8 cellular contexts compared by ENCODE assay signal in the genomic region with DNA sequence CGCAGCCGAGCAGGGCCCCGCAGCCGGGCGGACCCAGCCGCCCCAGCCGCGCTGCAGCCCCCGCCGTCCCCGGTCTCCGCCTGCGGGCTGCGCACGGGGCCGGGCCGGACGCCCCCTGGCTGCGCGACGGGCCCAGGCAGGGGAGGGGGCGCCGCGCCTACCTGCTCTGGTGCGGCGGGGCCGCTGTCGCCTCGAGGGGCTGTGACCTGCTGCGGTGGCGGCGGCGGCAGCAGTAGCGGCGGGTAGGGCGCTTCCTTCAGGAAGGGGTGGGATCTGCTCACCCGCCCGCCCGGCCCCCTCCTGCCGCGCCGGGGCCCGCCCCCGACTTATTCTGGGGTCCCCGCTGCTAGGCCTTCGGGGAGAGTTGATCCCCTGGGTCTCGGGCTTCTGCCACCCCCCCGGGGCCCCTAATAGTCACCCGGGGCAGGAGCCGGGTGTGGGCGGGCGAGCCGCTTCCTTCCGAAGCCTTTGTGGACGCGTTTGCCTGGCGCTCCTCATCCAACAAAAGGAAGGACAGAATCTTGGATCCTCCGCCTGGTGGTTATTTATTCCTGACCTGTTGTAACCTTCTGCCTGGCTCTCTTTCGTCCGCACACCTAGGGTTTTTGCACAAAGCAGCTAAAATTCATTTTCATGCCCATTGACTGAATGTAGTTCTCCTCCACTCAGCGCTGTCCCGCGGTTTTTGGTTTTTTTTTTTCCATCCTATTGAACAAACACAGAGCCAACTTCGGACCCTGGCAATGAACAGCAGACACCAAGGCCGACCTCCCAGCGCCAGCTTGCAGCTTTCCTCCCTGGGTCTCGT. TPM values are rescaled to one million over a fixed set of nuclear protein-coding genes. Genes with fewer than 3 reads are reported as not detected.
DNase-seq lines count a peak whose midpoint lies in the region; ATAC-seq, FAIRE-seq and TF ChIP-seq lines count a peak whose summit lies in the region.

A gene (minus strand): TSS at position 244 of the 808 bp plus-strand sequence. CDS start 57,331 bp downstream, outside the sequence.

- H3K4me3 ChIP-seq in SK-N-MC: peak within 1 kb of the TSS; percentile 73
- H3K4me3 ChIP-seq in endothelial cell of umbilical vein (replicated peaks in 1 of 3; ENCODE audit: insufficient read depth in 1 of 3, low read depth in 1 of 3, low read length in 3 of 3): peak within 1 kb of the TSS; percentile 58 to 81 (median 75)
- peak within 1 kb of the TSS; percentile 50 to 69 for H3K4me3 ChIP-seq in mucosa of rectum (ENCODE audit: low read length in 2 of 2)
- H3K4me3 ChIP-seq in vagina: peak within 1 kb of the TSS; percentile 58 to 68

- in situ Hi-C loops in ACHN (cut with HindIII; ENCODE audit: low pct_ligation_motif_present, low pct_unique_long_range_greater_than_20kb, low sequenced_read_pairs): no loop called here

- no peaks in the 10 kb centered on the region for H4K20me1 ChIP-seq in endothelial cell of umbilical vein (replicated peaks; ENCODE audit: control insufficient read depth, extremely low read depth, insufficient read depth, low read length)

- dilution Hi-C loops in endothelial cell of umbilical vein (cut with MboI; ENCODE audit: extremely low pct_ligation_motif_present, low sequenced_read_pairs): no loop called here

- peak; percentile 75 for FAIRE-seq in endothelial cell of umbilical vein (lab: Jason Lieb, UNC)

- POLR2A ChIA-PET in endothelial cell of umbilical vein (lab: Charles Lee): no interaction called here

- CTCF ChIA-PET in endothelial cell of umbilical vein (lab: Charles Lee): interaction anchor here (2.3 kb wide), 1 partner anchor 177 kb away, joined by 10 read pairs; no protein-coding TSS in a partner anchor

- H2AFZ ChIP-seq in endothelial cell of umbilical vein (ENCODE audit: low read depth, low read length): peak within 1 kb of the TSS; percentile 96

- H3K9me3 ChIP-seq in SK-N-MC (ENCODE audit: low read depth, low read length) (no peaks in the 10 kb centered on the region), endothelial cell of umbilical vein (replicated peaks; ENCODE audit: control insufficient read depth, insufficient read depth, low read length) (no peaks in the 10 kb centered on the region), mucosa of rectum (ENCODE audit: control insufficient read depth in 2 of 2, low read length in 2 of 2) (no peaks in the 10 kb centered on the region), vagina (no peaks in the 10 kb centered on the region)

- H3K27ac ChIP-seq in SK-N-MC (no peak within 1 kb of the TSS), endothelial cell of umbilical vein (ENCODE audit: insufficient read depth, low read depth, low read length) (no peak within 1 kb of the TSS), mucosa of rectum (ENCODE audit: low read depth in 2 of 2, low read length in 2 of 2) (no peak within 1 kb of the TSS), vagina (no peak within 1 kb of the TSS)

- H3K79me2 ChIP-seq in endothelial cell of umbilical vein (ENCODE audit: control insufficient read depth, insufficient read depth, low read length): no peaks in the 10 kb centered on the region

- H3K36me3 ChIP-seq in SK-N-MC (ENCODE audit: insufficient read depth, low read length) (no peaks in the 10 kb centered on the region), endothelial cell of umbilical vein (ENCODE audit: control insufficient read depth in 2 of 2, extremely low read depth in 1 of 2, insufficient read depth in 2 of 2, low read length in 2 of 2) (no peaks in the 10 kb centered on the region), mucosa of rectum (ENCODE audit: control insufficient read depth in 2 of 2, insufficient read depth in 2 of 2, low read length in 2 of 2) (no peaks in the 10 kb centered on the region), vagina (no peaks in the 10 kb centered on the region)

- H3K4me1 ChIP-seq in endothelial cell of umbilical vein (ENCODE audit: control insufficient read depth, extremely low read depth, insufficient read depth, low read length): peaks cover 4% of the 10 kb centered on the region
- peaks cover 2 to 4% of the 10 kb centered on the region in 2 donors for H3K4me1 ChIP-seq in mucosa of rectum (ENCODE audit: control insufficient read depth in 2 of 2, insufficient read depth in 2 of 2, low read length in 2 of 2)
- H3K4me1 ChIP-seq in vagina: peaks cover 7% of the 10 kb centered on the region

- H3K4me2 ChIP-seq in endothelial cell of umbilical vein (ENCODE audit: insufficient read depth, low read length): peak within 1 kb of the TSS; percentile 87

- TF ChIP-seq POLR2A in endothelial cell of umbilical vein (IDR thresholded peaks at IDR 0.05; ENCODE audit: low read depth, low read length) (no peak), vagina (IDR thresholded peaks at IDR 0.05) (no peak)

- peak; percentile 8 for DNase-seq in ACHN
- DNase-seq in GDM1 (lab: John Stamatoyannopoulos, UW): peak; percentile 51
- DNase-seq in SK-N-MC (ENCODE audit: low read depth, low spot score): no peak
- peak; percentile 26 for DNase-seq in endothelial cell of umbilical vein (ENCODE audit: low read depth, low spot score)
- DNase-seq in vagina (ENCODE audit: extremely low spot score in 2 of 2): no peak

- no TSS peak for BruUV-seq in endothelial cell of umbilical vein (replicated peaks; lab: Mats Ljungman, UMichigan)

- no peaks in the 10 kb centered on the region for H3K9me1 ChIP-seq in endothelial cell of umbilical vein (replicated peaks; ENCODE audit: control insufficient read depth, extremely low read depth, insufficient read depth, low read length)

- H3K9ac ChIP-seq in SK-N-MC (ENCODE audit: insufficient read length) (no peak within 1 kb of the TSS), endothelial cell of umbilical vein (replicated peaks; ENCODE audit: extremely low read depth, insufficient read depth, low read length) (no peak within 1 kb of the TSS), mucosa of rectum (ENCODE audit: low read depth in 1 of 2, low read length in 2 of 2) (peak within 1 kb of the TSS in 1 of 2 donors; percentile 33)

- intact Hi-C loops in endothelial cell of umbilical vein (cut with micrococcal nuclease): loop anchor here (1.0 to 2.0 kb wide), 3 partner anchors 45 to 177 kb away; no protein-coding TSS in a partner anchor
- intact Hi-C loops in vagina (cut with DNase I): no loop called here

- H3K27me3 ChIP-seq in endothelial cell of umbilical vein (ENCODE audit: control insufficient read depth in 2 of 2, insufficient read depth in 2 of 2, low read length in 2 of 2) (peaks cover 0 to 10% of the 10 kb centered on the region in 2 experiments), mucosa of rectum (ENCODE audit: control insufficient read depth in 2 of 2, insufficient read depth in 2 of 2, low read length in 2 of 2) (peaks cover 9 to 12% of the 10 kb centered on the region in 2 donors), vagina (no peaks in the 10 kb centered on the region)

- ATAC-seq in HG02759 (IDR thresholded peaks at IDR 0.05; ENCODE audit: unreplicated experiment): no peak
- no peak for ATAC-seq in HG02840 (IDR thresholded peaks at IDR 0.05; ENCODE audit: low FRiP score, unreplicated experiment)

- TF ChIP-seq CTCF in endothelial cell of umbilical vein (IDR thresholded peaks at IDR 0.05; ENCODE audit: extremely low read depth in 1 of 2, insufficient read depth in 1 of 2, low read depth in 1 of 2, low read length in 2 of 2) (no peak), vagina (IDR thresholded peaks at IDR 0.05) (peak in 1 of 3 experiments; percentile 20)

TF ChIP-seq in endothelial cell of umbilical vein, 7 proteins besides CTCF, POLR2A, EP300 and RAD21:
- TF ChIP-seq, protein P1, sequence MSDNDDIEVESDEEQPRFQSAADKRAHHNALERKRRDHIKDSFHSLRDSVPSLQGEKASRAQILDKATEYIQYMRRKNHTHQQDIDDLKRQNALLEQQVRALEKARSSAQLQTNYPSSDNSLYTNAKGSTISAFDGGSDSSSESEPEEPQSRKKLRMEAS (IDR thresholded peaks at IDR 0.05; ENCODE audit: insufficient read depth, insufficient read length): no peak
- TF ChIP-seq JUN (IDR thresholded peaks at IDR 0.05; ENCODE audit: borderline replicate concordance, insufficient read depth, insufficient read length, low read depth) (no peak), POLR2AphosphoS5 (IDR thresholded peaks at IDR 0.05; ENCODE audit: insufficient read depth, low read depth, low read length) (no peak), FOS (IDR thresholded peaks at IDR 0.05; ENCODE audit: borderline replicate concordance, insufficient read depth, low read length) (no peak)

RNA-seq across cellular contexts. Expression of the gene that starts here (rescaled TPM):
- 6.5 and 6.6 TPM in 2 replicates for total RNA-seq in endothelial cell of umbilical vein
- 3.8 and 4.1 TPM in 2 replicates for polyA plus RNA-seq in endothelial cell of umbilical vein
- polyA plus RNA-seq in endothelial cell of umbilical vein (2011; cell fraction: cytosol; rRNA removed): 3.6 and 4.8 TPM in 2 replicates
- polyA plus RNA-seq in endothelial cell of umbilical vein (2011; cell fraction: nucleus; rRNA removed): 2.7 and 3.0 TPM in 2 replicates
- 4.1 TPM in 2 replicates for polyA plus RNA-seq in endothelial cell of umbilical vein (2012)
- polyA minus RNA-seq in endothelial cell of umbilical vein: 8.5 and 8.9 TPM in 2 replicates
- polyA minus RNA-seq in endothelial cell of umbilical vein (2011; cell fraction: cytosol; rRNA and poly(A)+ RNA removed): not detected
- polyA minus RNA-seq in endothelial cell of umbilical vein (2011; cell fraction: nucleus; rRNA and poly(A)+ RNA removed): 2.1 and 3.4 TPM in 2 replicates
- 10.6 TPM for total RNA-seq in vagina

Comparison
In these comparisons a context has a peak if more than half of its experiments do, and no peak if none do; other contexts are left out.
1. DNase-seq: peak in ACHN (single experiment), GDM1 (single experiment) and endothelial cell of umbilical vein (single experiment); none in SK-N-MC (single experiment) and vagina (0 of 2).
2. Peak in every context shown above with its lines, with median percentiles within 50 percentile points of each other: H3K4me3 ChIP-seq.